ENCODE assay signal across 18 cellular contexts in the genomic region with DNA sequence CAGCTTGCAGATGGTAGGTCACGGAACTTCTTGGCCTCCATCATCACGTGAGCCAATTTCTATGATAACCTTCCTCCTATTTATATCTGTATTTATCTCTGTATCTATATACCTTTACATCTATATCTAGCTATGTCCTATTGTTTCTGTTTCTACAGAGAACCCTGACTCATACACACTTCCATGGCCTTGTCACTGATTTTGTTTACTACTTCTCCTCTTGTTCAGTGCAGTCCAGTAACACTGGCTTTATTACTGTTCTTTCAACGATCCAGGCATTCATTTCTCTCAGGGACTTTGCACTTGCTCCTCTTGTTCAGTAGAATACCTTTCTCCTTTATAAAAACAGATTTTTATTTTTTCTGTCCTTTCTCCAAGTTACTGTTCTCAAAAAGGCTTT.
DNase-seq lines count a peak whose midpoint lies in the region; ATAC-seq, FAIRE-seq and TF ChIP-seq lines count a peak whose summit lies in the region.
"Had no signal": no experiment of that assay in that cellular context is flagged by ENCODE, and none has a peak within 500 bp of the region (broad histone marks: within the 10 kb centered on the region; RNA-seq: fewer than 3 reads in every experiment).

No MANE protein-coding gene starts in this region.

- H3K4me1 ChIP-seq in GM23338 (ENCODE audit: insufficient read depth) (no peaks in the 10 kb centered on the region), OCI-LY7 (ENCODE audit: insufficient read depth, low read length, poor library complexity, severe bottlenecking) (peaks cover 14% of the 10 kb centered on the region), H1 (replicated peaks in 1 of 4; ENCODE audit: control insufficient read depth in 3 of 4, insufficient read depth in 4 of 4, low read length in 3 of 4) (no peaks in the 10 kb centered on the region; a peak in 1 of 7 replicates), hepatocyte (ENCODE audit: insufficient read depth) (no peaks in the 10 kb centered on the region)
- H3K4me1 ChIP-seq in CD8-positive, alpha-beta T cell (ENCODE audit: insufficient read depth, low read length): no peaks in the 10 kb centered on the region

- TF ChIP-seq EP300 in H1 (IDR thresholded peaks at IDR 0.05; ENCODE audit: borderline replicate concordance in 1 of 2, low read depth in 2 of 2, low read length in 2 of 2): no peak

- TF ChIP-seq RAD21 in H1 (IDR thresholded peaks at IDR 0.05 in 1 of 2, conservative IDR thresholded peaks at IDR 0.05 in 1 of 2; ENCODE audit: low read depth in 2 of 2, low read length in 2 of 2): no peak

- DNase-seq in GM23338 (ENCODE audit: low spot score) (no peak), OCI-LY7 (ENCODE audit: low spot score) (no peak), H1 (ENCODE audit: low read depth in 1 of 2, low spot score in 2 of 2) (no peak), hepatocyte (ENCODE audit: low spot score) (no peak), NCI-H2171 (lab: John Stamatoyannopoulos, UW) (no peak)
- DNase-seq in CD8-positive, alpha-beta T cell: no peak
- DNase-seq: C1 segment of cervical spinal cord; CD4-positive, alpha-beta memory T cell; DMS 273 treated with DMSO at 0.1 percent for 48 hours; DMS79; EL; GF-D8; GOT3; H7; HCEC 1CT had no signal

- H2BK12ac ChIP-seq in H1 (ENCODE audit: low read depth, low read length): no peak overlapping the region

- no peaks in the 10 kb centered on the region for H3K23me2 ChIP-seq in H1 (ENCODE audit: low read depth, low read length)

- intact Hi-C loops in OCI-LY7 (cut with micrococcal nuclease; ENCODE audit: unreplicated experiment): no loop called here
- intact Hi-C loops in CD8-positive, alpha-beta T cell (cut with DNase I, micrococcal nuclease): no loop called here

- no peak overlapping the region for H3K4me2 ChIP-seq in GM23338
- H3K4me2 ChIP-seq in OCI-LY7 (ENCODE audit: low read length): no peak overlapping the region
- H3K4me2 ChIP-seq in H1 (ENCODE audit: insufficient read depth in 1 of 2, low read depth in 2 of 2, low read length in 2 of 2): no peak overlapping the region
- no peak overlapping the region for H3K4me2 ChIP-seq in hepatocyte

- H3K9me3 ChIP-seq in OCI-LY7 (ENCODE audit: low read length): no peaks in the 10 kb centered on the region
- H3K9me3 ChIP-seq in H1 (ENCODE audit: insufficient read depth in 2 of 2, low read depth in 1 of 2, low read length in 1 of 2): peaks cover 0 to 2% of the 10 kb centered on the region in 2 experiments; a peak in 1 of 4 replicates
- no peaks in the 10 kb centered on the region for H3K9me3 ChIP-seq in hepatocyte (ENCODE audit: low read depth)
- no peaks in the 10 kb centered on the region for H3K9me3 ChIP-seq in CD8-positive, alpha-beta T cell (ENCODE audit: low read length)

- ATAC-seq in GM23338: no peak
- ATAC-seq in CD8-positive, alpha-beta T cell: no peak

- H3K9ac ChIP-seq in H1 (replicated peaks in 1 of 4; ENCODE audit: extremely low read depth in 1 of 4, low read depth in 3 of 4, low read length in 3 of 4): no peak overlapping the region

- no peak overlapping the region for H2BK15ac ChIP-seq in H1 (ENCODE audit: low read length)

- no peak overlapping the region for H2BK120ac ChIP-seq in H1 (replicated peaks; ENCODE audit: low read depth, low read length)

- H3K4ac ChIP-seq in H1 (replicated peaks; ENCODE audit: insufficient read length, low read depth, low read length): no peak overlapping the region

- CTCF ChIA-PET in OCI-LY7 (lab: Charles Lee; ENCODE audit: unreplicated experiment): no interaction called here
- CTCF ChIA-PET in H1 (lab: Charles Lee; ENCODE audit: partially characterized antibody): interaction anchor here (1.0 kb wide), 1 partner anchor 925 kb away, joined by 3 read pairs; no protein-coding TSS in a partner anchor
- CTCF ChIA-PET in CD8-positive, alpha-beta T cell (lab: Charles Lee): no interaction called here

- H3K27ac Mint-ChIP-seq in GM23338: no peak overlapping the region
- no peak overlapping the region for H3K27ac Mint-ChIP-seq in CD8-positive, alpha-beta T cell
- H3K27ac Mint-ChIP-seq: CD4-positive, alpha-beta memory T cell had no signal

- H3K4me3 ChIP-seq in GM23338: no peak overlapping the region
- no peak overlapping the region for H3K4me3 ChIP-seq in OCI-LY7 (ENCODE audit: low read depth, low read length, poor library complexity, severe bottlenecking)
- no peak overlapping the region for H3K4me3 ChIP-seq in H1 (ENCODE audit: extremely low read depth in 1 of 4, insufficient read depth in 2 of 4, low read depth in 3 of 4, low read length in 4 of 4)
- H3K4me3 ChIP-seq in hepatocyte: no peak overlapping the region
- H3K4me3 ChIP-seq in CD8-positive, alpha-beta T cell (ENCODE audit: low read depth, low read length): no peak overlapping the region

- H3K23ac ChIP-seq in H1 (ENCODE audit: insufficient read length): no peak overlapping the region

- no peaks in the 10 kb centered on the region for H3K36me3 ChIP-seq in GM23338 (ENCODE audit: insufficient read depth)
- H3K36me3 ChIP-seq in OCI-LY7 (ENCODE audit: insufficient read depth, low read length): no peaks in the 10 kb centered on the region
- no peaks in the 10 kb centered on the region; a peak in 1 of 8 replicates for H3K36me3 ChIP-seq in H1 (ENCODE audit: control insufficient read depth in 2 of 4, insufficient read depth in 4 of 4, low read length in 3 of 4)
- H3K36me3 ChIP-seq in hepatocyte (replicated peaks; ENCODE audit: insufficient read depth, low read depth): no peaks in the 10 kb centered on the region
- H3K36me3 ChIP-seq in CD8-positive, alpha-beta T cell (ENCODE audit: insufficient read depth, low read length): no peaks in the 10 kb centered on the region

- no peak overlapping the region for H2AK5ac ChIP-seq in H1 (ENCODE audit: low read depth, low read length)

- H4K5ac ChIP-seq in H1 (ENCODE audit: insufficient read length, low read depth, low read length): no peak overlapping the region

- peaks cover 3% of the 10 kb centered on the region; the same call in 1 of the 3 replicates for H3K4me1 Mint-ChIP-seq in GM23338
- no peaks in the 10 kb centered on the region for H3K4me1 Mint-ChIP-seq in CD8-positive, alpha-beta T cell (ENCODE audit: low read depth)
- H3K4me1 Mint-ChIP-seq: CD4-positive, alpha-beta memory T cell had no signal

- peaks cover 3% of the 10 kb centered on the region; the same call in 2 of the 3 replicates for H3K36me3 Mint-ChIP-seq in GM23338 (ENCODE audit: low read depth)
- no peaks in the 10 kb centered on the region for H3K36me3 Mint-ChIP-seq in CD8-positive, alpha-beta T cell
- H3K36me3 Mint-ChIP-seq: CD4-positive, alpha-beta memory T cell had no signal

- TF ChIP-seq CTCF in GM23338 (conservative IDR thresholded peaks at IDR 0.05; ENCODE audit: low read depth in 2 of 2): no peak
- no peak for TF ChIP-seq CTCF in OCI-LY7 (conservative IDR thresholded peaks at IDR 0.05; ENCODE audit: low read length)
- no peak for TF ChIP-seq CTCF in H1 (IDR thresholded peaks at IDR 0.05; ENCODE audit: control extremely low read depth in 1 of 3, insufficient read depth in 1 of 3, low read depth in 1 of 3, low read length in 3 of 3)
- no peak for TF ChIP-seq CTCF in hepatocyte (IDR thresholded peaks at IDR 0.05; ENCODE audit: poor library complexity)
- no peak for TF ChIP-seq CTCF in CD8-positive, alpha-beta T cell (IDR thresholded peaks at IDR 0.05)

- TF ChIP-seq POLR2A in H1 (IDR thresholded peaks at IDR 0.05; ENCODE audit: control extremely low read depth in 1 of 2, low read depth in 2 of 2, low read length in 2 of 2): no peak

- H4K20me1 ChIP-seq in GM23338 (replicated peaks; ENCODE audit: insufficient read depth) (no peaks in the 10 kb centered on the region), OCI-LY7 (ENCODE audit: insufficient read depth, low read length) (no peaks in the 10 kb centered on the region), H1 (replicated peaks in 1 of 2; ENCODE audit: control insufficient read depth in 1 of 2, insufficient read depth in 2 of 2, low read length in 2 of 2) (no peaks in the 10 kb centered on the region), hepatocyte (ENCODE audit: insufficient read depth, poor library complexity, severe bottlenecking) (no peaks in the 10 kb centered on the region)

- H3K27me3 ChIP-seq in GM23338 (ENCODE audit: insufficient read depth) (no peaks in the 10 kb centered on the region), H1 (replicated peaks in 1 of 4; ENCODE audit: control insufficient read depth in 3 of 4, extremely low read depth in 1 of 4, insufficient read depth in 3 of 4, low read length in 3 of 4) (no peaks in the 10 kb centered on the region), hepatocyte (no peaks in the 10 kb centered on the region)
- no peaks in the 10 kb centered on the region for H3K27me3 ChIP-seq in CD8-positive, alpha-beta T cell (ENCODE audit: insufficient read depth, low read length)

- H3K56ac ChIP-seq in H1 (replicated peaks; ENCODE audit: insufficient read length, low read depth, low read length): no peak overlapping the region

- no peaks in the 10 kb centered on the region for H3K79me1 ChIP-seq in H1 (ENCODE audit: low read depth, low read length)

- no peak for FAIRE-seq in H1 (lab: Jason Lieb, UNC)
- FAIRE-seq: D721Med, GM12891, GM18507 had no signal

- WGBS in H1 (ENCODE audit: extremely low coverage in 1 of 2, insufficient coverage in 1 of 2, insufficient read length in 1 of 2, insufficient replicate concordance in 2 of 2, low coverage in 1 of 2, low lambda C conversion rate in 2 of 2, missing lambda C conversion rate in 1 of 2), 2 experiments: 91% methylated on average over 3 of the region's 3 CpGs; no CpG with 5 or more reads in 1 of the 2 experiments
- WGBS in hepatocyte (ENCODE audit: low lambda C conversion rate, missing lambda C conversion rate): 88% methylated on average over 3 of the region's 3 CpGs

- H3K9me3 Mint-ChIP-seq in GM23338: no peaks in the 10 kb centered on the region; the same call in 2 of the 3 replicates
- no peaks in the 10 kb centered on the region for H3K9me3 Mint-ChIP-seq in CD8-positive, alpha-beta T cell
- H3K9me3 Mint-ChIP-seq: CD4-positive, alpha-beta memory T cell had no signal

- H3K79me2 ChIP-seq in GM23338 (replicated peaks; ENCODE audit: insufficient read depth) (no peaks in the 10 kb centered on the region), OCI-LY7 (ENCODE audit: insufficient read depth, low read depth, low read length) (no peaks in the 10 kb centered on the region), H1 (ENCODE audit: control insufficient read depth in 1 of 2, insufficient read depth in 2 of 2, low read length in 2 of 2) (no peaks in the 10 kb centered on the region), hepatocyte (no peaks in the 10 kb centered on the region)

- no peak overlapping the region for H4K8ac ChIP-seq in H1 (ENCODE audit: extremely low read depth, insufficient read depth, low read length)

- no TSS peak for BruUV-seq in OCI-LY7 (replicated peaks; lab: Mats Ljungman, UMichigan)

- H4K91ac ChIP-seq in H1 (replicated peaks; ENCODE audit: insufficient read length, low read length): no peak overlapping the region

- POLR2A ChIA-PET in OCI-LY7 (lab: Charles Lee) (interaction anchor here (0.6 kb wide), 1 partner anchor 204 kb away, joined by 3 read pairs; no protein-coding TSS in a partner anchor), H1 (lab: Charles Lee; ENCODE audit: partially characterized antibody) (no interaction called here)
- POLR2A ChIA-PET in CD8-positive, alpha-beta T cell (lab: Charles Lee): no interaction called here

- H3K4me3 Mint-ChIP-seq in GM23338: no peak overlapping the region
- no peak overlapping the region for H3K4me3 Mint-ChIP-seq in CD8-positive, alpha-beta T cell
- H3K4me3 Mint-ChIP-seq: CD4-positive, alpha-beta memory T cell had no signal

- H3K18ac ChIP-seq in H1 (ENCODE audit: extremely low read depth, low read length): no peak overlapping the region

- H3K27me3 Mint-ChIP-seq in GM23338 (ENCODE audit: insufficient read depth, low read depth, poor library complexity): no peaks in the 10 kb centered on the region
- no peaks in the 10 kb centered on the region for H3K27me3 Mint-ChIP-seq in CD8-positive, alpha-beta T cell (ENCODE audit: low read depth)
- H3K27me3 Mint-ChIP-seq: CD4-positive, alpha-beta memory T cell had no signal

- no peak overlapping the region for H2BK5ac ChIP-seq in H1 (ENCODE audit: low read depth, low read length)

- H3K9me2 ChIP-seq in GM23338 (ENCODE audit: insufficient read depth) (no peaks in the 10 kb centered on the region), OCI-LY7 (ENCODE audit: insufficient read depth, low read length) (no peaks in the 10 kb centered on the region), hepatocyte (replicated peaks; ENCODE audit: insufficient read depth) (no peaks in the 10 kb centered on the region)

- H2AFZ ChIP-seq in GM23338 (peak overlapping the region; percentile 6; the same call in 1 of the 2 replicates), OCI-LY7 (ENCODE audit: low read length) (peak overlapping the region; percentile 10; the same call in 1 of the 2 replicates), H1 (ENCODE audit: low read length) (no peak overlapping the region), hepatocyte (no peak overlapping the region)

- no peak overlapping the region for H3K27ac ChIP-seq in GM23338 (ENCODE audit: low read depth)
- no peak overlapping the region for H3K27ac ChIP-seq in OCI-LY7 (ENCODE audit: low read depth, low read length, poor library complexity, severe bottlenecking)
- no peak overlapping the region for H3K27ac ChIP-seq in H1 (ENCODE audit: low read depth, low read length)
- H3K27ac ChIP-seq in hepatocyte: no peak overlapping the region
- H3K27ac ChIP-seq in CD8-positive, alpha-beta T cell (ENCODE audit: low read depth, low read length): no peak overlapping the region

- H3K14ac ChIP-seq in H1 (ENCODE audit: insufficient read length): no peak overlapping the region

- no peaks in the 10 kb centered on the region for H3F3A ChIP-seq in GM23338 (replicated peaks; ENCODE audit: low read depth)

- peak overlapping the region; percentile 48; the same call in 1 of the 2 replicates for H2BK20ac ChIP-seq in H1 (ENCODE audit: low read length)

Comparison
In these comparisons a context has a peak if more than half of its experiments do, and no peak if none do; other contexts are left out.
1. H2AFZ ChIP-seq: peak in GM23338 (single experiment) and OCI-LY7 (single experiment); none in H1 (single experiment) and hepatocyte (single experiment).